Comparison of ENCODE assay signal across 17 cellular contexts in genomic region chr13:38308736-38309135, GRCh38. TPM values are rescaled to one million over a fixed set of nuclear protein-coding genes. Genes with fewer than 3 reads are reported as not detected.
A peak's percentile ranks its signal among the peaks of the same experiment; 100 is the strongest.
DNase-seq lines count a peak whose midpoint lies in the region; ATAC-seq, FAIRE-seq and TF ChIP-seq lines count a peak whose summit lies in the region.
"Had no signal": no experiment of that assay in that cellular context is flagged by ENCODE, and none has a peak within 500 bp of the region (broad histone marks: within the 10 kb centered on the region; RNA-seq: fewer than 3 reads in every experiment).

No MANE protein-coding gene starts in this region.

- peak; percentile 5 for DNase-seq in AG08395 (ENCODE audit: low spot score)
- peak; percentile 54 for DNase-seq in HT-29 (ENCODE audit: low spot score)
- peak; percentile 51 for DNase-seq in astrocyte of the spinal cord (ENCODE audit: low read depth, low spot score)
- DNase-seq in keratinocyte (ENCODE audit: low read depth, low spot score) = peak; percentile 89
- DNase-seq in prostate gland (ENCODE audit: low spot score) = no peak
- DNase-seq in activated T-cell treated with anti-CD3 and anti-CD28 coated beads, Interleukin-2, amount 50 U/mL, for 48 hours = no peak
- DNase-seq in LoVo (ENCODE audit: low spot score) = no peak
- DNase-seq: activated CD4-positive, alpha-beta T cell treated with anti-CD3 and anti-CD28 coated beads, Interleukin-2, amount 10 ng/mL, durations not matched to agents 7 days and 5 days; DMS153; NCI-H1436 treated with DMSO at 0.1 percent for 48 hours; NCI-H510A; RPMI8226; spleen had no signal

- no peaks in the 10 kb centered on the region for H4K20me1 ChIP-seq in keratinocyte (ENCODE audit: control insufficient read depth, extremely low read depth, insufficient read depth, low read length)

- H3K4me1 ChIP-seq in keratinocyte (ENCODE audit: control insufficient read depth, extremely low read depth, insufficient read depth, low read length) = peaks cover 11% of the 10 kb centered on the region
- H3K4me1 ChIP-seq in prostate gland (replicated peaks) = no peaks in the 10 kb centered on the region
- H3K4me1 ChIP-seq: spleen had no signal

- no peaks in the 10 kb centered on the region for H3K9me1 ChIP-seq in keratinocyte (ENCODE audit: control insufficient read depth, extremely low read depth, insufficient read depth, low read length)

- no peaks in the 10 kb centered on the region for H3K36me3 ChIP-seq in keratinocyte (ENCODE audit: control insufficient read depth in 2 of 2, extremely low read depth in 1 of 2, insufficient read depth in 2 of 2, low read length in 2 of 2)
- no peaks in the 10 kb centered on the region for H3K36me3 ChIP-seq in prostate gland
- H3K36me3 ChIP-seq: neutrophil, spleen, thoracic aorta had no signal

- H3K27me3 ChIP-seq in keratinocyte (ENCODE audit: control insufficient read depth, extremely low read depth, insufficient read depth, low read length) = no peaks in the 10 kb centered on the region
- no peaks in the 10 kb centered on the region for H3K27me3 ChIP-seq in prostate gland (replicated peaks; ENCODE audit: insufficient read depth)
- H3K27me3 ChIP-seq: neutrophil, spleen had no signal

- H2AFZ ChIP-seq in keratinocyte (ENCODE audit: control insufficient read depth, low read length) = no peak overlapping the region

- peak overlapping the region; percentile 68 for H3K4me2 ChIP-seq in keratinocyte (ENCODE audit: control insufficient read depth, extremely low read depth, insufficient read depth, low read depth, low read length)

- H3K79me2 ChIP-seq in keratinocyte (ENCODE audit: control insufficient read depth, insufficient read depth, low read length) = no peaks in the 10 kb centered on the region

- no peak overlapping the region for H3K4me3 ChIP-seq in astrocyte of the spinal cord (ENCODE audit: low read depth, low read length)
- peak overlapping the region in 1 of 3 experiments; percentile 35 for H3K4me3 ChIP-seq in keratinocyte (ENCODE audit: control insufficient read depth in 2 of 3, extremely low read depth in 1 of 3, insufficient read depth in 2 of 3, low read depth in 1 of 3, low read length in 3 of 3)
- H3K4me3 ChIP-seq in prostate gland = no peak overlapping the region
- H3K4me3 ChIP-seq: lung, spleen, thoracic aorta had no signal

- peak overlapping the region; percentile 2 for H3K9ac ChIP-seq in keratinocyte (ENCODE audit: control insufficient read depth, extremely low read depth, insufficient read depth, low read length)

- TF ChIP-seq CTCF in astrocyte of the spinal cord (IDR thresholded peaks at IDR 0.05; ENCODE audit: low read depth, low read length) = no peak
- TF ChIP-seq CTCF in keratinocyte (optimal IDR thresholded peaks at IDR 0.05 in 1 of 3, IDR thresholded peaks at IDR 0.05 in 1 of 3, conservative IDR thresholded peaks at IDR 0.05 in 1 of 3; ENCODE audit: extremely low read depth in 1 of 3, insufficient read depth in 2 of 3, low read length in 3 of 3) = no peak
- TF ChIP-seq CTCF in prostate gland (IDR thresholded peaks at IDR 0.05) = no peak

- peak overlapping the region; percentile 89 for H3K27ac ChIP-seq in keratinocyte (ENCODE audit: control insufficient read depth, insufficient read depth, low read length)
- H3K27ac ChIP-seq in prostate gland = no peak overlapping the region
- H3K27ac ChIP-seq: neutrophil, spleen, thoracic aorta had no signal

- in situ Hi-C loops in astrocyte of the spinal cord (cut with HindIII; ENCODE audit: low sequenced_read_pairs) = no loop called here

- dilution Hi-C loops in keratinocyte (cut with MboI; ENCODE audit: extremely low pct_ligation_motif_present, low sequenced_read_pairs) = no loop called here

- WGBS in prostate gland = 78% methylated on average over 2 of the region's 2 CpGs

- intact Hi-C loops in prostate gland (cut with DNase I) = no loop called here

- peak; percentile 75 for FAIRE-seq in keratinocyte (lab: Jason Lieb, UNC)

- ATAC-seq in HG02981 (IDR thresholded peaks at IDR 0.05; ENCODE audit: unreplicated experiment) = no peak

- H3K9me3 ChIP-seq in keratinocyte (ENCODE audit: control insufficient read depth, low read depth, low read length) (no peaks in the 10 kb centered on the region), prostate gland (no peaks in the 10 kb centered on the region)
- H3K9me3 ChIP-seq: neutrophil, thoracic aorta had no signal

- no peak for TF ChIP-seq POLR2A in prostate gland (IDR thresholded peaks at IDR 0.05)

RNA-seq across cellular contexts. Expression of gene UFM1, which starts 40.9 kb away (rescaled TPM):
- total RNA-seq in HT-29 (2014; rRNA removed; shearing (Covaris generic)) = 28.2 and 34.0 TPM in 2 replicates
- polyA plus RNA-seq in keratinocyte = 46.0 to 67.1 TPM (median 52.4 TPM) in 3 replicates
- polyA plus RNA-seq in keratinocyte (2011; ENCODE audit: low read depth) = 64.3 TPM
- 35.7 and 73.4 TPM in 2 replicates for polyA plus RNA-seq in keratinocyte (2011; cell fraction: cytosol; rRNA removed)
- polyA plus RNA-seq in keratinocyte (2011; cell fraction: nucleus; rRNA removed) = 33.2 and 50.0 TPM in 2 replicates
- 40.6 and 47.7 TPM in 2 replicates for polyA plus RNA-seq in keratinocyte (2012; ENCODE audit: low replicate concordance)
- 5.0 to 35.0 TPM (median 26.2 TPM) in 3 replicates for polyA minus RNA-seq in keratinocyte
- polyA minus RNA-seq in keratinocyte (2011; cell fraction: cytosol; rRNA and poly(A)+ RNA removed) = 31.1 TPM
- 22.2 and 30.3 TPM in 2 replicates for polyA minus RNA-seq in keratinocyte (2011; cell fraction: nucleus; rRNA and poly(A)+ RNA removed)
- 10 to 100 TPM; 37.5 to 66.6 TPM for total RNA-seq in prostate gland

Comparison
In these comparisons a context has a peak if more than half of its experiments do, and no peak if none do; other contexts are left out.
1. DNase-seq: peak in AG08395 (single experiment), HT-29 (single experiment), astrocyte of the spinal cord (single experiment) and keratinocyte (single experiment); none in prostate gland (single experiment), activated T-cell treated with anti-CD3 and anti-CD28 coated beads, Interleukin-2, amount 50 U/mL, for 48 hours (0 of 2) and LoVo (single experiment).